ENCODE assay signal across 9 cellular contexts in genomic region chr5:43609752-43610151, GRCh38. TPM values are rescaled to one million over a fixed set of nuclear protein-coding genes. Genes with fewer than 3 reads are reported as not detected.
DNase-seq lines count a peak whose midpoint lies in the region; ATAC-seq and TF ChIP-seq lines count a peak whose summit lies in the region.
"Had no signal": no experiment of that assay in that cellular context is flagged by ENCODE, and none has a peak within 500 bp of the region (broad histone marks: within the 10 kb centered on the region; RNA-seq: fewer than 3 reads in every experiment).

No MANE protein-coding gene starts in this region.

- DNase-seq in NCI-H524 (lab: John Stamatoyannopoulos, UW) (peak; percentile 10 to 45), NCI-H524 treated with DMSO at 0.1 percent for 48 hours (lab: John Stamatoyannopoulos, UW) (no peak), Panc1 (ENCODE audit: low read depth, low spot score) (no peak), mesothelial cell of epicardium (ENCODE audit: low spot score in 2 of 2, unreplicated experiment in 2 of 2) (no peak), tibial nerve (ENCODE audit: low spot score in 2 of 2) (no peak), CD1c-positive myeloid dendritic cell (ENCODE audit: extremely low spot score) (no peak)
- peak in 2 of 10 donors; percentile 11 to 13 for DNase-seq in naive thymus-derived CD8-positive, alpha-beta T cell
- DNase-seq: CD8-positive, alpha-beta memory T cell had no signal

- WGBS in tibial nerve, 2 donors = 88 to 97% methylated on average over 1 of the region's 1 CpG

- no peak overlapping the region for H3K4me3 ChIP-seq in Panc1 (ENCODE audit: low read depth in 2 of 2, low read length in 2 of 2)
- no peak overlapping the region for H3K4me3 ChIP-seq in tibial nerve

- H3K36me3 ChIP-seq in Panc1 (ENCODE audit: control insufficient read depth, insufficient read depth, low read length) (peaks cover 9% of the 10 kb centered on the region; the same call in 1 of the 2 replicates), tibial nerve (peaks cover 0 to 62% (median 0%) of the 10 kb centered on the region in 3 donors)

- no peak overlapping the region for H3K4me3 Mint-ChIP-seq in naive thymus-derived CD8-positive, alpha-beta T cell
- H3K4me3 Mint-ChIP-seq in mesothelial cell of epicardium = no peak overlapping the region
- H3K4me3 Mint-ChIP-seq: CD8-positive, alpha-beta memory T cell had no signal

- no peaks in the 10 kb centered on the region for H3K9me3 Mint-ChIP-seq in naive thymus-derived CD8-positive, alpha-beta T cell
- H3K9me3 Mint-ChIP-seq in mesothelial cell of epicardium = no peaks in the 10 kb centered on the region
- H3K9me3 Mint-ChIP-seq: CD8-positive, alpha-beta memory T cell had no signal

- POLR2A ChIA-PET in Panc1 (lab: Charles Lee) = no interaction called here
- POLR2A ChIA-PET in naive thymus-derived CD8-positive, alpha-beta T cell (lab: Charles Lee) = no interaction called here

- no TSS peak for BruUV-seq in Panc1 (replicated peaks; lab: Mats Ljungman, UMichigan)

- no peak for TF ChIP-seq POLR2A in tibial nerve (IDR thresholded peaks at IDR 0.05)

- H3K27ac ChIP-seq in Panc1 (ENCODE audit: low read length) (no peak overlapping the region), tibial nerve (no peak overlapping the region)

- H3K9me3 ChIP-seq in Panc1 (ENCODE audit: control insufficient read depth, insufficient read depth, low read depth, low read length) = no peaks in the 10 kb centered on the region; the same call in 1 of the 2 replicates
- no peaks in the 10 kb centered on the region for H3K9me3 ChIP-seq in tibial nerve

- TF ChIP-seq EP300 in tibial nerve (IDR thresholded peaks at IDR 0.05) = no peak

- H3K27me3 Mint-ChIP-seq in naive thymus-derived CD8-positive, alpha-beta T cell = no peaks in the 10 kb centered on the region
- no peaks in the 10 kb centered on the region for H3K27me3 Mint-ChIP-seq in mesothelial cell of epicardium (ENCODE audit: low read depth)
- H3K27me3 Mint-ChIP-seq: CD8-positive, alpha-beta memory T cell had no signal

- no peaks in the 10 kb centered on the region for H3K27me3 ChIP-seq in Panc1 (ENCODE audit: control insufficient read depth, insufficient read depth, low read length)
- H3K27me3 ChIP-seq in tibial nerve = no peaks in the 10 kb centered on the region

- H3K4me1 Mint-ChIP-seq in naive thymus-derived CD8-positive, alpha-beta T cell = peaks cover 22 to 54% (median 41%) of the 10 kb centered on the region in 4 donors
- H3K4me1 Mint-ChIP-seq in mesothelial cell of epicardium = peaks cover 1% of the 10 kb centered on the region

- peak; percentile 65 for ATAC-seq in HG02588 (IDR thresholded peaks at IDR 0.05; ENCODE audit: unreplicated experiment)
- peak; percentile 63; the same call in 1 of the 2 replicates for ATAC-seq in Panc1
- peak; percentile 71 to 80 for ATAC-seq in naive thymus-derived CD8-positive, alpha-beta T cell

- CTCF ChIA-PET in Panc1 (lab: Charles Lee) = no interaction called here

- TF ChIP-seq CTCF in Panc1 (IDR thresholded peaks at IDR 0.05) (peak; percentile 55), mesothelial cell of epicardium (IDR thresholded peaks at IDR 0.05; ENCODE audit: unreplicated experiment) (no peak), tibial nerve (IDR thresholded peaks at IDR 0.05) (no peak)

- H3K36me3 Mint-ChIP-seq in naive thymus-derived CD8-positive, alpha-beta T cell = peaks cover 0 to 73% (median 17%) of the 10 kb centered on the region in 3 donors
- H3K36me3 Mint-ChIP-seq in mesothelial cell of epicardium = peaks cover 31% of the 10 kb centered on the region

- H3K27ac Mint-ChIP-seq in naive thymus-derived CD8-positive, alpha-beta T cell = peak overlapping the region in 4 of 10 donors; percentile 2 to 78 (median 36)
- no peak overlapping the region for H3K27ac Mint-ChIP-seq in mesothelial cell of epicardium

- in situ Hi-C loops in Panc1 (cut with HindIII; ENCODE audit: low pct_unique_long_range_greater_than_20kb, low sequenced_read_pairs) = no loop called here

- intact Hi-C loops in Panc1 (cut with micrococcal nuclease; ENCODE audit: unreplicated experiment) = no loop called here

- no peaks in the 10 kb centered on the region for H3K4me1 ChIP-seq in Panc1 (ENCODE audit: control insufficient read depth, insufficient read depth, low read length)
- H3K4me1 ChIP-seq in tibial nerve = no peaks in the 10 kb centered on the region

RNA-seq across cellular contexts. Expression of gene NNT, which starts 6.8 kb away (rescaled TPM):
- total RNA-seq in Panc1 (2021; ENCODE audit: unreplicated experiment) (78.7 TPM), mesothelial cell of epicardium (65.7 to 68.7 TPM (median 66.0 TPM) in 3 replicates), tibial nerve (10 to 100 TPM; 36.3 to 47.1 (median 42.7) TPM)
- polyA plus RNA-seq in Panc1 (2012; ENCODE audit: insufficient read length) = 27.1 TPM
- total RNA-seq in naive thymus-derived CD8-positive, alpha-beta T cell = 10 to 100 TPM; 63.4 to 63.6 TPM
- polyA plus RNA-seq in naive thymus-derived CD8-positive, alpha-beta T cell = 10 to 100 TPM; 38.8 to 52.7 (median 49.5) TPM

RNA-seq across cellular contexts. Expression of gene PAIP1, which starts 52.9 kb away (rescaled TPM):
- 127 TPM for total RNA-seq in Panc1 (2021; ENCODE audit: unreplicated experiment)
- polyA plus RNA-seq in Panc1 (2012; ENCODE audit: insufficient read length) = 58.6 TPM
- total RNA-seq in naive thymus-derived CD8-positive, alpha-beta T cell = 10 to 100 TPM; 36.2 to 37.7 TPM
- 10 to 100 TPM; 31.3 to 45.7 (median 32.5) TPM for polyA plus RNA-seq in naive thymus-derived CD8-positive, alpha-beta T cell
- 97.9 to 109 TPM (median 103 TPM) in 3 replicates for total RNA-seq in mesothelial cell of epicardium
- 10 to 100 TPM; 55.5 to 73.5 (median 65.2) TPM for total RNA-seq in tibial nerve

Comparison
In these comparisons a context has a peak if more than half of its experiments do, and no peak if none do; other contexts are left out.
1. DNase-seq: peak in NCI-H524 (2 of 2); none in NCI-H524 treated with DMSO at 0.1 percent for 48 hours (single experiment), Panc1 (single experiment), mesothelial cell of epicardium (0 of 2), tibial nerve (0 of 2) and CD1c-positive myeloid dendritic cell (single experiment).
2. Peak in every context shown above with its lines, with median percentiles within 50 percentile points of each other: ATAC-seq.